14 cellular contexts compared by ENCODE assay signal in genomic region chr9:38130724-38131123, GRCh38.
A peak's percentile ranks its signal among the peaks of the same experiment; 100 is the strongest.
DNase-seq lines count a peak whose midpoint lies in the region; ATAC-seq, FAIRE-seq and TF ChIP-seq lines count a peak whose summit lies in the region.
"Had no signal": no experiment of that assay in that cellular context is flagged by ENCODE, and none has a peak within 500 bp of the region (broad histone marks: within the 10 kb centered on the region; RNA-seq: fewer than 3 reads in every experiment).

No MANE protein-coding gene starts in this region.

- CTCF ChIA-PET in mammary epithelial cell (lab: Charles Lee; ENCODE audit: low non-redundant PET): no interaction called here

- H4K20me1 ChIP-seq in BLaER1 (no peaks in the 10 kb centered on the region), mammary epithelial cell (ENCODE audit: insufficient read depth, low read length) (no peaks in the 10 kb centered on the region)

- H3K4me2 ChIP-seq in BLaER1: peak overlapping the region; percentile 70
- no peak overlapping the region for H3K4me2 ChIP-seq in mammary epithelial cell (ENCODE audit: insufficient read depth, low read depth, low read length)

- no peaks in the 10 kb centered on the region for H3K27me3 ChIP-seq in BLaER1
- peaks cover 0 to 2% of the 10 kb centered on the region in 2 donors for H3K27me3 ChIP-seq in small intestine (ENCODE audit: control insufficient read depth in 2 of 2, insufficient read depth in 2 of 2, low read length in 2 of 2)
- no peaks in the 10 kb centered on the region for H3K27me3 ChIP-seq in mammary epithelial cell (ENCODE audit: insufficient read depth, low read length)

- 29 to 63% (median 41%) methylated on average over 5 of the region's 5 CpGs for WGBS in small intestine, 3 donors
- 86% methylated on average over 5 of the region's 5 CpGs for WGBS in mammary epithelial cell (ENCODE audit: low coverage, missing lambda C conversion rate)

- no peak overlapping the region for H2AFZ ChIP-seq in mammary epithelial cell (ENCODE audit: low read depth, low read length)

- no peaks in the 10 kb centered on the region for H3K79me2 ChIP-seq in mammary epithelial cell (ENCODE audit: insufficient read depth, low read length)

- TF ChIP-seq POLR2A in erythroblast (IDR thresholded peaks at IDR 0.05; ENCODE audit: low read length): no peak

- no peak for TF ChIP-seq CTCF in mammary epithelial cell (conservative IDR thresholded peaks at IDR 0.05 in 1 of 2, IDR thresholded peaks at IDR 0.05 in 1 of 2; ENCODE audit: extremely low read depth in 1 of 2, insufficient read depth in 1 of 2, low read depth in 1 of 2, low read length in 2 of 2)

- FAIRE-seq in small intestine (lab: Jason Lieb, UNC): no peak
- FAIRE-seq: D721Med, H1 had no signal

- H3K36me3 ChIP-seq in BLaER1 (no peaks in the 10 kb centered on the region), small intestine (ENCODE audit: control insufficient read depth in 2 of 2, insufficient read depth in 2 of 2, low read length in 2 of 2) (no peaks in the 10 kb centered on the region), mammary epithelial cell (ENCODE audit: insufficient read depth, low read length) (no peaks in the 10 kb centered on the region)

- DNase-seq in HUDEP-2 (lab: John Stamatoyannopoulos, UW; ENCODE audit: unreplicated experiment in 76 of 76) (peak in 74 of 76 experiments; percentile 29 to 96 (median 82)), erythroblast (lab: John Stamatoyannopoulos, UW) (peak; percentile 74 to 84), small intestine (peak; percentile 76), mammary epithelial cell (no peak)
- DNase-seq: CD4-positive, alpha-beta T cell; NCI-H187 treated with DMSO at 0.1 percent for 48 hours; NCI-H446; NCI-H774; SHP77 had no signal

- intact Hi-C loops in mammary epithelial cell (cut with micrococcal nuclease): loop anchor here (5.0 kb wide), 1 partner anchor 43 kb away; no protein-coding TSS in a partner anchor

- dilution Hi-C loops in mammary epithelial cell (cut with HindIII; ENCODE audit: low sequenced_read_pairs): loop anchor here (5.0 to 25.0 kb wide), 2 partner anchors 37 to 182 kb away; no protein-coding TSS in a partner anchor

- in situ Hi-C loops in mammary epithelial cell (cut with MboI; ENCODE audit: low sequenced_read_pairs in 2 of 2): no loop called here

- H3K4me3 ChIP-seq in BLaER1: no peak overlapping the region
- no peak overlapping the region for H3K4me3 ChIP-seq in small intestine (ENCODE audit: low read depth in 1 of 2, low read length in 2 of 2)
- no peak overlapping the region for H3K4me3 ChIP-seq in mammary epithelial cell (replicated peaks in 1 of 3; ENCODE audit: insufficient read depth in 1 of 3, low read depth in 2 of 3, low read length in 3 of 3)

- H3K27ac ChIP-seq in BLaER1: peak overlapping the region; percentile 18
- no peak overlapping the region for H3K27ac ChIP-seq in small intestine (ENCODE audit: low read depth in 1 of 2, low read length in 1 of 2)
- no peak overlapping the region for H3K27ac ChIP-seq in mammary epithelial cell (ENCODE audit: insufficient read depth, low read depth, low read length)

- no TSS peak for BruUV-seq in mammary epithelial cell (replicated peaks; lab: Mats Ljungman, UMichigan)

- H3K9ac ChIP-seq in BLaER1 (no peak overlapping the region), mammary epithelial cell (ENCODE audit: insufficient read depth, low read length) (no peak overlapping the region)

- H3K9me3 ChIP-seq in BLaER1: no peaks in the 10 kb centered on the region
- H3K9me3 ChIP-seq in small intestine (ENCODE audit: control insufficient read depth, low read depth): no peaks in the 10 kb centered on the region
- H3K9me3 ChIP-seq in mammary epithelial cell (replicated peaks; ENCODE audit: insufficient read depth, low read length): no peaks in the 10 kb centered on the region

- no peak for ATAC-seq in HG03342 (IDR thresholded peaks at IDR 0.05; ENCODE audit: unreplicated experiment)
- ATAC-seq in HG02588 (IDR thresholded peaks at IDR 0.05; ENCODE audit: unreplicated experiment): no peak

- peaks cover 65% of the 10 kb centered on the region for H3K4me1 ChIP-seq in BLaER1
- no peaks in the 10 kb centered on the region for H3K4me1 ChIP-seq in small intestine (ENCODE audit: control insufficient read depth in 2 of 2, insufficient read depth in 1 of 2, low read depth in 1 of 2, low read length in 1 of 2)
- no peaks in the 10 kb centered on the region for H3K4me1 ChIP-seq in mammary epithelial cell (ENCODE audit: insufficient read depth, low read length)
